In the genomic region with DNA sequence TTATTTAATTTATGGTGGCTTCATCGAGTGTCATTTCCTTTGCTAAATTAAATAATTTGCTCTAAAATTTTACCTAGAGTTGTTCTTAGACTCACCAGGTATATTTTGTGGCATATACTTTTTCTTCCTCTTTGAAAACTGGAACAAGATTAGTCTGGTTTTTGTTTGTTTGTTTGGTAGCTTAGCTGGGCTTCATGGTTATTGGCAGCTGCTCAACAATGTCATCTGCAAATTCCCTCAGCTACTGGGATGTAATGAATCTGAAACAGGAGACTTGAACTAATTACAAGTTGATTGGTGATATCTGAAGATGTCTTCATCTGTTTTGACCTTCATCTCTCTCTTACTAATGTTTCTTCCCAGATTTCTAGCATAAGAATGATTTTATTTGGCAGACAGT, we compare ENCODE assay signal across 14 cellular contexts.
"Had no signal": no experiment of that assay in that cellular context is flagged by ENCODE, and none has a peak within 500 bp of the region (broad histone marks: within the 10 kb centered on the region; RNA-seq: fewer than 3 reads in every experiment).

No MANE protein-coding gene starts in this region.

- ATAC-seq: body of pancreas; effector memory CD8-positive, alpha-beta T cell; lower lobe of right lung; naive thymus-derived CD4-positive, alpha-beta T cell; T-helper 17 cell had no signal

- DNase-seq: activated B cell treated with CpG ODN at 0.5 μM for 24 hours; activated CD4-positive, alpha-beta T cell treated with anti-CD3 and anti-CD28 coated beads, Interleukin-2, amount 10 ng/mL, durations not matched to agents 24 days and 14 days; activated naive CD4-positive, alpha-beta T cell treated with Interleukin-2 at 50 U/mL for 16 hours; adrenal gland; body of pancreas; effector memory CD8-positive, alpha-beta T cell; foreskin melanocyte; lower lobe of right lung; naive thymus-derived CD4-positive, alpha-beta T cell; spleen; stimulated activated CD4-positive, alpha-beta T cell treated with anti-CD3 and anti-CD28 coated beads, Interleukin-2, amount 100 ng/mL, for 24 hours; stimulated activated naive CD4-positive, alpha-beta T cell; substantia nigra; T-helper 17 cell had no signal
